ENCODE assay signal across 8 cellular contexts in the genomic region with DNA sequence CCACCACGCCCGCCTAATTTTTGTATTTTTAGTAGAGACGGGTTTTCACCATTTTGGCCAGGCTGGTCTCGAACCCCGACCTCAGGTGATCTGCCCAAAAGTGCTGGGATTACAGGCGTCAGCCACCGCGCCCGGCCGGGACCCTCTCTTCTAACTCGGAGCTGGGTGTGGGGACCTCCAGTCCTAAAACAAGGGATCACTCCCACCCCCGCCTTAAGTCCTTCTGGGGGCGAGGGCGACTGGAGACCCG. TPM values are rescaled to one million over a fixed set of nuclear protein-coding genes. Genes with fewer than 3 reads are reported as not detected.
DNase-seq lines count a peak whose midpoint lies in the region; ATAC-seq and TF ChIP-seq lines count a peak whose summit lies in the region.
"Not testable (repeated sequence)": the region's sequence is repeated elsewhere in the genome, so short reads cannot be mapped to it uniquely, and the experiment has no call there.

No MANE protein-coding gene starts in this region.

- ATAC-seq in HG02884 (IDR thresholded peaks at IDR 0.05; ENCODE audit: unreplicated experiment): peak; percentile 19

- 0% methylated on average over 5 to 15 of the region's 15 CpGs for WGBS in testis, 2 donors

- not testable (repeated sequence) for H3K27me3 Mint-ChIP-seq in Calu3 (ENCODE audit: unreplicated experiment); activated naive CD8-positive, alpha-beta T cell

- CTCF ChIA-PET in Calu3 (lab: Charles Lee): not testable (repeated sequence)
- CTCF ChIA-PET in RWPE1 (lab: Yijun Ruan, JAX): interaction anchor here (0.6 to 1.9 kb wide), 2 partner anchors 54 to 657 kb away, joined by 3 to 12 read pairs; no protein-coding TSS in a partner anchor

- H3K4me3 ChIP-seq in endocrine pancreas (ENCODE audit: control insufficient read depth, insufficient read depth, low read length): peak overlapping the region; percentile 50
- peak overlapping the region; percentile 86 for H3K4me3 ChIP-seq in kidney epithelial cell (ENCODE audit: low read depth, low read length)
- H3K4me3 ChIP-seq in osteoblast (ENCODE audit: insufficient read depth, low read length): peak overlapping the region; percentile 88
- H3K4me3 ChIP-seq in testis: peak overlapping the region; percentile 64 to 67

- peak overlapping the region; percentile 56 for H3K9ac ChIP-seq in endocrine pancreas (ENCODE audit: control insufficient read depth, insufficient read depth, low read length)

- H3K9me3 Mint-ChIP-seq in Calu3 (ENCODE audit: low read depth, unreplicated experiment); activated naive CD8-positive, alpha-beta T cell (ENCODE audit: low read depth): not testable (repeated sequence)

- not testable (repeated sequence) for H3K4me1 ChIP-seq in endocrine pancreas (ENCODE audit: control insufficient read depth, insufficient read depth, low read length)
- H3K4me1 ChIP-seq in osteoblast (ENCODE audit: insufficient read depth, low read length): peaks cover 50% of the 10 kb centered on the region
- H3K4me1 ChIP-seq in testis: peaks cover 37% of the 10 kb centered on the region

- DNase-seq in Calu3; RWPE1 (ENCODE audit: low spot score); kidney epithelial cell (ENCODE audit: low read depth); osteoblast (ENCODE audit: insufficient read length, low spot score, missing footprints); testis: not testable (repeated sequence)

- POLR2A ChIA-PET in RWPE1 (lab: Yijun Ruan, JAX; ENCODE audit: low non-redundant PET): not testable (repeated sequence)

- not testable (repeated sequence) for TF ChIP-seq POLR2A in testis (IDR thresholded peaks at IDR 0.05)

- H3K36me3 ChIP-seq in endocrine pancreas (ENCODE audit: control insufficient read depth, insufficient read depth, low read length); kidney epithelial cell (ENCODE audit: control insufficient read depth, insufficient read depth, low read length); testis (ENCODE audit: low read depth, missing control alignments): not testable (repeated sequence)
- H3K36me3 ChIP-seq in osteoblast (ENCODE audit: insufficient read depth, low read length): peaks cover 18% of the 10 kb centered on the region

- intact Hi-C loops in Calu3 (cut with micrococcal nuclease; ENCODE audit: unreplicated experiment); testis (cut with DNase I; ENCODE audit: low total_unique reads): not testable (repeated sequence)

- peak overlapping the region; percentile 98 for H3K27ac ChIP-seq in RWPE1
- peak overlapping the region; percentile 92 for H3K27ac ChIP-seq in osteoblast (ENCODE audit: low read depth, low read length)
- peak overlapping the region; percentile 80 to 94 for H3K27ac ChIP-seq in testis

- H3K27me3 ChIP-seq in endocrine pancreas (ENCODE audit: control insufficient read depth, insufficient read depth, low read length); kidney epithelial cell (ENCODE audit: control insufficient read depth, insufficient read depth, low read length); osteoblast (ENCODE audit: insufficient read depth, low read length); testis: not testable (repeated sequence)

- peaks cover 10% of the 10 kb centered on the region for H4K20me1 ChIP-seq in osteoblast (ENCODE audit: insufficient read depth, low read length)

- not testable (repeated sequence) for BruUV-seq in Calu3 (replicated peaks; lab: Mats Ljungman, UMichigan)

- H3K27ac Mint-ChIP-seq in Calu3 (ENCODE audit: unreplicated experiment): peak overlapping the region; percentile 91
- H3K27ac Mint-ChIP-seq in activated naive CD8-positive, alpha-beta T cell: peak overlapping the region; percentile 95

- peak overlapping the region; percentile 98 for H3K4me2 ChIP-seq in osteoblast (ENCODE audit: insufficient read depth, low read length)

- peak overlapping the region; percentile 49 for H2AFZ ChIP-seq in osteoblast (ENCODE audit: low read length)

- not testable (repeated sequence) for H3K4me1 Mint-ChIP-seq in Calu3 (ENCODE audit: low read depth, unreplicated experiment)
- peaks cover 40% of the 10 kb centered on the region for H3K4me1 Mint-ChIP-seq in activated naive CD8-positive, alpha-beta T cell (ENCODE audit: low read depth)

- peaks cover 42% of the 10 kb centered on the region for H3K79me2 ChIP-seq in osteoblast (ENCODE audit: insufficient read depth, low read length)

- TF ChIP-seq CTCF in Calu3 (IDR thresholded peaks at IDR 0.05; ENCODE audit: unreplicated experiment); RWPE1 (conservative IDR thresholded peaks at IDR 0.05; ENCODE audit: low read depth); kidney epithelial cell (IDR thresholded peaks at IDR 0.05; ENCODE audit: insufficient read depth, low read length, poor library complexity, severe bottlenecking); osteoblast (IDR thresholded peaks at IDR 0.05; ENCODE audit: extremely low read depth, low read depth, low read length); testis (IDR thresholded peaks at IDR 0.05): not testable (repeated sequence)

- peak overlapping the region; percentile 84 for H3K4me3 Mint-ChIP-seq in Calu3 (ENCODE audit: low read depth, unreplicated experiment)
- peak overlapping the region; percentile 95 for H3K4me3 Mint-ChIP-seq in activated naive CD8-positive, alpha-beta T cell

- peaks cover 67% of the 10 kb centered on the region for H3K36me3 Mint-ChIP-seq in Calu3 (ENCODE audit: insufficient read depth, unreplicated experiment)
- H3K36me3 Mint-ChIP-seq in activated naive CD8-positive, alpha-beta T cell: not testable (repeated sequence)

- H3K9me3 ChIP-seq in endocrine pancreas (ENCODE audit: control insufficient read depth, low read length); osteoblast (ENCODE audit: low read depth, low read length); testis: not testable (repeated sequence)

RNA-seq across cellular contexts. Expression of a gene that starts 0.7 kb away (rescaled TPM):
- total RNA-seq in Calu3 (2022) (289 and 294 TPM in 2 replicates), kidney epithelial cell (104 and 135 TPM in 2 replicates), osteoblast (313 and 326 TPM in 2 replicates), testis (10 to 100 TPM; 12.5 to 19.0 TPM)
- 20.1 TPM for polyA plus RNA-seq in testis (ENCODE audit: insufficient read depth, low read depth, low replicate concordance)
